In genomic region chr7:36154255-36155212, GRCh38 we compare ENCODE assay signal across 2 cellular contexts.
TF ChIP-seq lines count a peak whose summit lies in the region.

No MANE protein-coding gene starts in this region.

TF ChIP-seq in A549, 52 proteins besides CTCF, POLR2A, EP300 and RAD21:
- TF ChIP-seq, protein P1, sequence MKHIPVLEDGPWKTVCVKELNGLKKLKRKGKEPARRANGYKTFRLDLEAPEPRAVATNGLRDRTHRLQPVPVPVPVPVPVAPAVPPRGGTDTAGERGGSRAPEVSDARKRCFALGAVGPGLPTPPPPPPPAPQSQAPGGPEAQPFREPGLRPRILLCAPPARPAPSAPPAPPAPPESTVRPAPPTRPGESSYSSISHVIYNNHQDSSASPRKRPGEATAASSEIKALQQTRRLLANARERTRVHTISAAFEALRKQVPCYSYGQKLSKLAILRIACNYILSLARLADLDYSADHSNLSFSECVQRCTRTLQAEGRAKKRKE (CRISPR knock-in tag; IDR thresholded peaks at IDR 0.05; ENCODE audit: low read depth), result no peak

TF ChIP-seq in IMR-90, 13 proteins besides CTCF, POLR2A, EP300 and RAD21 (continued from another document):
- TF ChIP-seq RCOR1 (IDR thresholded peaks at IDR 0.05; ENCODE audit: insufficient replicate concordance, low read length), result no peak
- no peak for TF ChIP-seq MAFK (IDR thresholded peaks at IDR 0.05; ENCODE audit: low read depth, low read length)
- no peak for TF ChIP-seq RFX5 (IDR thresholded peaks at IDR 0.05; ENCODE audit: low read depth, low read length)
- no peak for TF ChIP-seq NFE2L2 (IDR thresholded peaks at IDR 0.05; ENCODE audit: low read depth, low read length)
- TF ChIP-seq USF2 (IDR thresholded peaks at IDR 0.05; ENCODE audit: low read depth, low read length), result no peak
- no peak for TF ChIP-seq CHD1 (IDR thresholded peaks at IDR 0.05; ENCODE audit: low read depth, low read length)
TF ChIP-seq in IMR-90: peak in this region for 0.
